1 cellular context compared by ENCODE assay signal in the genomic region with DNA sequence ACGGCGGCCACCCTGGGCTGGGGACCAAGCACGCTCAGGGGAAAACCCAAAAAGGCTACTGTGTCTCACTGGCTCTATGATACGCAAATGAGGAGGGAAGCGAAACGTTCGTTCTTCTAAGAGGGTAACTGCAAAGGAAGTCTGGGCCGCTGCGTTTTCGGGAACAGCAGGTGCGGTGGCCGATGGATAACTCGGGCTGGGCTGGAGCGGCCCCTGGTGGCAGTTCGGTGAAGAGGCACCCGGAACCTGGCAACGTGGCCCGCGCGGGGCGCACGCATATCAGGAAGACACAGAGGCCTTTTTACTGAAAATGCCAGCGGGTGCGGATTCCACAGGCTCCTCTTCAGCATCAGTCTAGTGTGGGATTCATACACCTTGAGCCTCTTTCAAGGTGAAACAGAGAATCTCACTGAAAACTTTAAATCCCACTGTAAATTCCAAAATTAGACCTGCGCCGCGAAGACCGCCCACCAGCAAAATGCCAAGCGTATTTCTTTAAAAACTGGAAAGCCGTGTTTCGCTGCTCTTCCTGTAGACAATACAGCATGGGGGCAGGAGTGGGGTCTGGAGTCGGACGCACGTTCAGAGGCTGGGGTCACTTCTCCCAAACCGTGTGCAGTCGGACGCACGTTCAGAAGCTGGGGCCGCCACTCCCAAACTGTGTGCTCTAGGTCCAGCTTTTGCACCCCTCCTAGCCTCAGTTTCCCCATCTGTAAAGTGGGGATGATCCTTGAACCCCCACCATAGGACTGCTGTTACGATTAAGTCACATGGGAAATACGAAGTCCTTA.
TF ChIP-seq lines count a peak whose summit lies in the region.

No MANE protein-coding gene starts in this region.

TF ChIP-seq in IMR-90, 13 proteins besides CTCF, POLR2A, EP300 and RAD21 (continued from another document):
- TF ChIP-seq BHLHE40 (IDR thresholded peaks at IDR 0.05; ENCODE audit: low read depth, low read length): no peak
